In genomic region chr10:27099916-27100799, GRCh38 we compare ENCODE assay signal across 8 cellular contexts. TPM values are rescaled to one million over a fixed set of nuclear protein-coding genes. Genes with fewer than 3 reads are reported as not detected.
A peak's percentile ranks its signal among the peaks of the same experiment; 100 is the strongest.
DNase-seq lines count a peak whose midpoint lies in the region; ATAC-seq, FAIRE-seq and TF ChIP-seq lines count a peak whose summit lies in the region.

ANKRD26 (minus strand) TSS chr10:27100494; CDS start chr10:27100326, 168 bp downstream.

- peak within 1 kb of the TSS; percentile 86 for H3K27ac ChIP-seq in astrocyte (ENCODE audit: low read depth, low read length)
- peak within 1 kb of the TSS; percentile 80 for H3K27ac ChIP-seq in vagina

- H3K9ac ChIP-seq in astrocyte (ENCODE audit: low read length), result peak within 1 kb of the TSS; percentile 91

- H3K9me3 ChIP-seq in astrocyte (ENCODE audit: insufficient read depth, low read depth, low read length), result no peaks in the 10 kb centered on the region
- H3K9me3 ChIP-seq in vagina, result no peaks in the 10 kb centered on the region

- FAIRE-seq in astrocyte (lab: Jason Lieb, UNC), result no peak

- peaks cover 27% of the 10 kb centered on the region for H3K4me1 Mint-ChIP-seq in T-helper 2 cell treated with Interferon-gamma antibody and Interleukin-4, amounts not matched to agents 5 μg/mL and 100 μg/mL, for 36 hours (ENCODE audit: low read depth)
- H3K4me1 Mint-ChIP-seq in astrocyte (ENCODE audit: low read depth, unreplicated experiment), result peaks cover 4% of the 10 kb centered on the region

- peak within 1 kb of the TSS; percentile 88 for H3K27ac Mint-ChIP-seq in T-helper 2 cell treated with Interferon-gamma antibody and Interleukin-4, amounts not matched to agents 5 μg/mL and 100 μg/mL, for 36 hours
- peak within 1 kb of the TSS; percentile 98 for H3K27ac Mint-ChIP-seq in astrocyte (ENCODE audit: unreplicated experiment)

- H3K36me3 ChIP-seq in astrocyte (ENCODE audit: insufficient read depth, low read length) (no peaks in the 10 kb centered on the region), vagina (no peaks in the 10 kb centered on the region)

- peak; percentile 38 for DNase-seq in NCI-H187 treated with DMSO at 0.1 percent for 48 hours (lab: John Stamatoyannopoulos, UW)
- peak; percentile 97 for DNase-seq in T-helper 2 cell treated with Interferon-gamma antibody and Interleukin-4, amounts not matched to agents 5 μg/mL and 100 μg/mL, for 36 hours (ENCODE audit: low spot score)
- peak; percentile 82 for DNase-seq in astrocyte (ENCODE audit: low read depth)
- DNase-seq in hepatic stellate cell (ENCODE audit: low spot score), result peak; percentile 97
- peak; percentile 97 for DNase-seq in putamen (ENCODE audit: low spot score)
- DNase-seq in vagina (ENCODE audit: extremely low spot score in 2 of 2), result peak; percentile 96 to 97

- intact Hi-C loops in vagina (cut with DNase I), result no loop called here

- H4K20me1 ChIP-seq in astrocyte (ENCODE audit: insufficient read depth, low read length), result no peaks in the 10 kb centered on the region

- H3K27me3 Mint-ChIP-seq in T-helper 2 cell treated with Interferon-gamma antibody and Interleukin-4, amounts not matched to agents 5 μg/mL and 100 μg/mL, for 36 hours (ENCODE audit: low read depth), result peaks cover 2% of the 10 kb centered on the region
- no peaks in the 10 kb centered on the region for H3K27me3 Mint-ChIP-seq in astrocyte (ENCODE audit: low read depth, unreplicated experiment)

- H3K9me3 Mint-ChIP-seq in T-helper 2 cell treated with Interferon-gamma antibody and Interleukin-4, amounts not matched to agents 5 μg/mL and 100 μg/mL, for 36 hours, result peaks cover 1% of the 10 kb centered on the region
- no peaks in the 10 kb centered on the region for H3K9me3 Mint-ChIP-seq in astrocyte (ENCODE audit: unreplicated experiment)

- ATAC-seq in GM18502 (IDR thresholded peaks at IDR 0.05; ENCODE audit: poor library complexity, unreplicated experiment) (peak; percentile 90), HG02943 (IDR thresholded peaks at IDR 0.05; ENCODE audit: low read depth, unreplicated experiment) (peak; percentile 80)

- H2AFZ ChIP-seq in astrocyte (ENCODE audit: low read depth, low read length), result peak within 1 kb of the TSS; percentile 85

- peaks cover 4% of the 10 kb centered on the region for H3K79me2 ChIP-seq in astrocyte (ENCODE audit: insufficient read depth, low read length)

- TF ChIP-seq POLR2A in vagina (IDR thresholded peaks at IDR 0.05), result peak in 1 of 2 donors; percentile 68

- H3K4me2 ChIP-seq in astrocyte (ENCODE audit: low read length), result peak within 1 kb of the TSS; percentile 92

- peaks cover 4% of the 10 kb centered on the region for H3K4me1 ChIP-seq in astrocyte (ENCODE audit: insufficient read depth, low read length)
- peaks cover 22% of the 10 kb centered on the region for H3K4me1 ChIP-seq in vagina

- H3K27me3 ChIP-seq in astrocyte (ENCODE audit: insufficient read depth, low read length), result no peaks in the 10 kb centered on the region
- no peaks in the 10 kb centered on the region for H3K27me3 ChIP-seq in vagina

- TF ChIP-seq CTCF in astrocyte (IDR thresholded peaks at IDR 0.05; ENCODE audit: insufficient read depth, low read depth, low read length), result no peak
- TF ChIP-seq CTCF in vagina (IDR thresholded peaks at IDR 0.05), result peak in 1 of 3 experiments; percentile 13

- peak within 1 kb of the TSS; percentile 83 for H3K4me3 Mint-ChIP-seq in T-helper 2 cell treated with Interferon-gamma antibody and Interleukin-4, amounts not matched to agents 5 μg/mL and 100 μg/mL, for 36 hours
- H3K4me3 Mint-ChIP-seq in astrocyte (ENCODE audit: unreplicated experiment), result peak within 1 kb of the TSS; percentile 95

- H3K4me3 ChIP-seq in astrocyte (ENCODE audit: insufficient read depth, low read depth, low read length) (peak within 1 kb of the TSS; percentile 78), vagina (peak within 1 kb of the TSS; percentile 61 to 63)

- peaks cover 8% of the 10 kb centered on the region for H3K36me3 Mint-ChIP-seq in T-helper 2 cell treated with Interferon-gamma antibody and Interleukin-4, amounts not matched to agents 5 μg/mL and 100 μg/mL, for 36 hours (ENCODE audit: low read depth)
- H3K36me3 Mint-ChIP-seq in astrocyte (ENCODE audit: low read depth, unreplicated experiment), result peaks cover 2% of the 10 kb centered on the region

RNA-seq across cellular contexts. Expression of gene ANKRD26, which starts in this region (rescaled TPM):
- 7.7 and 7.9 TPM in 2 replicates for total RNA-seq in astrocyte
- 8.8 TPM for total RNA-seq in vagina

Comparison
In these comparisons a context has a peak if more than half of its experiments do, and no peak if none do; other contexts are left out.
1. Peak in every context shown above with its lines: DNase-seq, ATAC-seq, H3K4me3 ChIP-seq and H3K27ac ChIP-seq.
2. DNase-seq: peak in every context shown above with its lines; median percentile 97 in T-helper 2 cell treated with Interferon-gamma antibody and Interleukin-4, amounts not matched to agents 5 μg/mL and 100 μg/mL, for 36 hours; 97 in hepatic stellate cell; 97 in putamen; 96 in vagina; 82 in astrocyte; 38 in NCI-H187 treated with DMSO at 0.1 percent for 48 hours.